In the genomic region with DNA sequence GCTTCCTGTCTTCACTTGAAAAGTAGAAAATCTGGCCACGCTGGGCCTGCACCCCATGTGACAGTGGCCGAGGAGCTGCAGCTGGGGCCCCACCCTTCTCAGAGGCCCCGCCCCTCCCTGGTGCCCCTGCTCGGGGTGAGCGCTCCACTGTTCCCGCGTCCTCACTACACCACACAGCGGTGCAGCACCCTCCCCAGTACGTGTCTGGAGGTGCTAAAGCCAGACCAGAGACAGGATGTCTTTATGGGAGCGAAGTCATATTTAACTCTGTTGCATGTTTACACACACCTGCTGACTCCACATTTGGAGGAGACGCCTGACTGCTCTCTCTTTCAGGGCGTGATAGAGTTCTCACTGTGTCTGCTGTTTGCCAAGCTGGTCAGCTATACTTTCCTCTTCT, we compare ENCODE assay signal across 11 cellular contexts. TPM values are rescaled to one million over a fixed set of nuclear protein-coding genes. Genes with fewer than 3 reads are reported as not detected.
DNase-seq lines count a peak whose midpoint lies in the region; ATAC-seq and TF ChIP-seq lines count a peak whose summit lies in the region.
"Had no signal": no experiment of that assay in that cellular context is flagged by ENCODE, and none has a peak within 500 bp of the region (broad histone marks: within the 10 kb centered on the region; RNA-seq: fewer than 3 reads in every experiment).

No MANE protein-coding gene starts in this region.

- DNase-seq in DMS53 (lab: John Stamatoyannopoulos, UW) (peak; percentile 18), DMS53 treated with DMSO at 0.1 percent for 48 hours (lab: John Stamatoyannopoulos, UW; ENCODE audit: unreplicated experiment) (no peak), RPMI8226 (peak; percentile 63), sigmoid colon (peak; percentile 29), inferior parietal cortex (ENCODE audit: extremely low spot score) (no peak)
- DNase-seq: activated T-cell treated with anti-CD3 and anti-CD28 coated beads, Interleukin-2, amount 50 U/mL, for 72 hours; stimulated activated CD4-positive, alpha-beta T cell treated with anti-CD3 and anti-CD28 coated beads, Interleukin-4, amount 100 ng/mL, for 24 hours had no signal

- no peaks in the 10 kb centered on the region for H3K27me3 ChIP-seq in sigmoid colon

- peak; percentile 66 for ATAC-seq in HG03108 (IDR thresholded peaks at IDR 0.05; ENCODE audit: unreplicated experiment)
- no peak for ATAC-seq in GM21367 (IDR thresholded peaks at IDR 0.05; ENCODE audit: unreplicated experiment)
- no peak for ATAC-seq in GM21723 (IDR thresholded peaks at IDR 0.05; ENCODE audit: unreplicated experiment)

- TF ChIP-seq EP300 in sigmoid colon (IDR thresholded peaks at IDR 0.05), result no peak

- H3K4me3 ChIP-seq in sigmoid colon, result no peak overlapping the region

- H3K27ac ChIP-seq in sigmoid colon, result no peak overlapping the region
- H3K27ac ChIP-seq: 22Rv1 had no signal

- TF ChIP-seq CTCF in sigmoid colon (IDR thresholded peaks at IDR 0.05), result no peak

- WGBS in sigmoid colon, 2 donors, result 22 to 45% methylated on average over 12 of the region's 12 CpGs

- TF ChIP-seq POLR2A in sigmoid colon (IDR thresholded peaks at IDR 0.05), result no peak

- H3K36me3 ChIP-seq in sigmoid colon, result peaks cover 0 to 45% (median 2%) of the 10 kb centered on the region in 4 donors

- no peaks in the 10 kb centered on the region for H3K4me1 ChIP-seq in sigmoid colon

- no peaks in the 10 kb centered on the region for H3K9me3 ChIP-seq in sigmoid colon

- intact Hi-C loops in sigmoid colon (cut with DNase I), result loop anchor here (10.0 kb wide), 1 partner anchor 53 kb away; no protein-coding TSS in a partner anchor

RNA-seq across cellular contexts. Expression of a gene that starts 48.1 kb away (rescaled TPM):
- total RNA-seq in sigmoid colon, result 1 to 10 TPM; 2.3 to 7.8 (median 5.0) TPM
- 10 to 100 TPM; 21.0 to 98.5 (median 31.2) TPM for polyA plus RNA-seq in sigmoid colon

Comparison
In these comparisons a context has a peak if more than half of its experiments do, and no peak if none do; other contexts are left out.
1. DNase-seq: peak in DMS53 (single experiment), RPMI8226 (single experiment) and sigmoid colon (single experiment); none in DMS53 treated with DMSO at 0.1 percent for 48 hours (single experiment) and inferior parietal cortex (single experiment).